ENCODE assay signal across 16 cellular contexts in the genomic region with DNA sequence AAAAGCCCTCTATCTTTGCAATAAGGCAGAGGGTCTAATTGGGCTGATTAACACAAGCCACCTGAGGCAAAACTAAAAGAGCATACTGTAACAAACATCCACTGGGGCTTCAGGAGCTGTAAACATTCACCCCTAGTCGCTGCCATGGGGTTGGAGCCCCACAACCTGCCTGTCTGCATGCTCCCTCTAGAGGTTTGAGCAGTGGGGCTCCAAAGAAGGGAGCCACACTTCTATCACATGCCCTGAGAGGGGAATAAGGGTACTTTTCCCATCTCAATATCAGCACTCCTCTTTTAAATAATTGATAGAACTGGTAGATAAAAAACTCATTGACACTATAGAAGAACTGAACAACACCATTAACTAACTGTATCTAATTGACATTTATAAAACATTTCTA.
"Had no signal": no experiment of that assay in that cellular context is flagged by ENCODE, and none has a peak within 500 bp of the region (broad histone marks: within the 10 kb centered on the region; RNA-seq: fewer than 3 reads in every experiment).

No MANE protein-coding gene starts in this region.

- H3K27ac ChIP-seq: esophagus squamous epithelium, heart left ventricle, suprapubic skin, upper lobe of left lung had no signal

- ATAC-seq: heart left ventricle; left lobe of liver; stimulated activated naive CD8-positive, alpha-beta T cell treated with anti-CD3 and anti-CD28 coated beads, Interleukin-15, Interleukin-2, amounts not matched to agents 100 U/mL and 50 U/mL, for 24 hours had no signal

- H3K27ac Mint-ChIP-seq: activated naive CD8-positive, alpha-beta T cell; nephron progenitor cell had no signal

- H3K36me3 ChIP-seq: esophagus squamous epithelium, heart left ventricle, suprapubic skin, upper lobe of left lung had no signal

- H3K4me1 ChIP-seq: esophagus squamous epithelium, heart left ventricle, suprapubic skin, upper lobe of left lung had no signal

- DNase-seq: activated CD4-positive, alpha-beta T cell treated with anti-CD3 and anti-CD28 coated beads, Interleukin-2, amount 50 U/mL, for 1 hour; activated CD4-positive, CD25-positive, alpha-beta regulatory T cell; activated effector memory CD4-positive, alpha-beta T cell treated with anti-CD3 and anti-CD28 coated beads, Interleukin-2, amount 50 U/mL, for 16 hours; activated T-cell treated with anti-CD3 and anti-CD28 coated beads, Interleukin-2, amount 50 U/mL, for 1 hour; esophagus squamous epithelium; heart left ventricle; mesendoderm; nephron progenitor cell; stimulated activated CD4-positive, alpha-beta T cell treated with anti-CD3 and anti-CD28 coated beads, Interleukin-12 subunit alpha, Interleukin-12 subunit beta, amount 100 ng/mL, for 4 hours; stimulated activated naive CD8-positive, alpha-beta T cell treated with anti-CD3 and anti-CD28 coated beads, Interleukin-15, Interleukin-2, amounts not matched to agents 100 U/mL and 50 U/mL, for 24 hours; upper lobe of left lung had no signal

- H3K4me3 Mint-ChIP-seq: activated naive CD8-positive, alpha-beta T cell; nephron progenitor cell had no signal

- H3K27me3 ChIP-seq: esophagus squamous epithelium, heart left ventricle, suprapubic skin, upper lobe of left lung had no signal

- H3K9me3 ChIP-seq: esophagus squamous epithelium, suprapubic skin, upper lobe of left lung had no signal

- FAIRE-seq: frontal cortex, islet of Langerhans had no signal

- H3K4me3 ChIP-seq: esophagus squamous epithelium, heart left ventricle, suprapubic skin, upper lobe of left lung had no signal

- H3K27me3 Mint-ChIP-seq: activated naive CD8-positive, alpha-beta T cell had no signal
